23 cellular contexts compared by ENCODE assay signal in the genomic region with DNA sequence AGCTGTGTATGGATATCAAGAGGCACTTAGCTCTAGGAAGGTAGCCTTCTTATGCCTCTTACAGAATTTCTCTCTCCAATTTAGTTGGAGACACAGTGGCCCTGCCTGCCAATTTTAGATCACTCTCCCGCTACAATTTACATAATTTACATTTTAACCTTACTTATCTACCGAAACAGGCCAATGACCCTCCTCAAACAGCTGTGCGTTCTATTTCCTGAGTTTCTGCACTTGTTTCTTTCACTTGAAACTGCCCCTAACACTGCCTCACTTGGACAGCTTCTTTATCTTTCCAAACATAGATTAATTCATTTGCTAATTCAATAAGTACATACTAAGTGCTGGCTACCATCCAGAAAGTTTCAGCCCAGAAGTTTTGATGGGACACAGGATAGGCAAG. TPM values are rescaled to one million over a fixed set of nuclear protein-coding genes. Genes with fewer than 3 reads are reported as not detected.
DNase-seq lines count a peak whose midpoint lies in the region; ATAC-seq and TF ChIP-seq lines count a peak whose summit lies in the region.
"Had no signal": no experiment of that assay in that cellular context is flagged by ENCODE, and none has a peak within 500 bp of the region (broad histone marks: within the 10 kb centered on the region; RNA-seq: fewer than 3 reads in every experiment).

No MANE protein-coding gene starts in this region.

- ATAC-seq in GM18909 (IDR thresholded peaks at IDR 0.05; ENCODE audit: poor library complexity, unreplicated experiment): peak; percentile 43
- ATAC-seq in GM21526 (IDR thresholded peaks at IDR 0.05; ENCODE audit: low FRiP score, unreplicated experiment): peak; percentile 42
- peak; percentile 49 for ATAC-seq in HG03354 (IDR thresholded peaks at IDR 0.05; ENCODE audit: poor library complexity, severe bottlenecking, unreplicated experiment)
- no peak for ATAC-seq in lower lobe of right lung
- ATAC-seq: naive thymus-derived CD8-positive, alpha-beta T cell; right lobe of liver; stimulated activated naive CD8-positive, alpha-beta T cell treated with anti-CD3 and anti-CD28 coated beads, Interleukin-15, amount 100 ng/mL, for 72 hours had no signal

- DNase-seq in H7: no peak
- DNase-seq in lower lobe of right lung: no peak
- no peak for DNase-seq in cerebellar cortex (ENCODE audit: low spot score)
- no peak for DNase-seq in HuH-7 (ENCODE audit: low spot score)
- DNase-seq: activated CD4-positive, alpha-beta T cell treated with anti-CD3 and anti-CD28 coated beads for 48 hours; activated CD8-positive, alpha-beta memory T cell treated with anti-CD3 and anti-CD28 coated beads for 24 hours; activated T-cell treated with anti-CD3 and anti-CD28 coated beads for 4 hours; CD4-positive, alpha-beta T cell; naive thymus-derived CD8-positive, alpha-beta T cell; NCI-H146; NCI-H446; NCI-H774; right lobe of liver; RPMI8226; spleen; stimulated activated naive CD8-positive, alpha-beta T cell treated with anti-CD3 and anti-CD28 coated beads, Interleukin-15, amount 100 ng/mL, for 72 hours; T-helper 9 cell; uterus had no signal

- H3K4me2 ChIP-seq in BLaER1: peak overlapping the region; percentile 41; the same call in 1 of the 2 replicates

- H3K4me3 ChIP-seq in BLaER1: no peak overlapping the region
- no peak overlapping the region for H3K4me3 ChIP-seq in H7 (ENCODE audit: insufficient read depth, low read depth, low read length)
- no peak overlapping the region for H3K4me3 ChIP-seq in lower lobe of right lung
- H3K4me3 ChIP-seq: right lobe of liver, SJSA1, spleen, uterus had no signal

- TF ChIP-seq CTCF in lower lobe of right lung (IDR thresholded peaks at IDR 0.05): no peak

- H3K27ac ChIP-seq in BLaER1: no peak overlapping the region
- H3K27ac ChIP-seq in lower lobe of right lung: no peak overlapping the region
- H3K27ac ChIP-seq: right lobe of liver, SJSA1, spleen, uterus had no signal

- no peaks in the 10 kb centered on the region for H4K20me1 ChIP-seq in BLaER1

- H3K36me3 ChIP-seq in BLaER1: no peaks in the 10 kb centered on the region
- H3K36me3 ChIP-seq in H7 (replicated peaks; ENCODE audit: control insufficient read depth, insufficient read depth, low read length): no peaks in the 10 kb centered on the region
- H3K36me3 ChIP-seq in lower lobe of right lung: no peaks in the 10 kb centered on the region
- H3K36me3 ChIP-seq: right lobe of liver, SJSA1, spleen, uterus had no signal

- H3K9me3 ChIP-seq in BLaER1: no peaks in the 10 kb centered on the region; the same call in 1 of the 2 replicates
- no peaks in the 10 kb centered on the region for H3K9me3 ChIP-seq in lower lobe of right lung
- H3K9me3 ChIP-seq: right lobe of liver, SJSA1, spleen, uterus had no signal

- intact Hi-C loops in lower lobe of right lung (cut with DNase I): no loop called here

- H3K9ac ChIP-seq in BLaER1: no peak overlapping the region

- H3K27me3 ChIP-seq in BLaER1 (no peaks in the 10 kb centered on the region), H7 (ENCODE audit: control insufficient read depth, insufficient read depth, low read length) (no peaks in the 10 kb centered on the region), lower lobe of right lung (ENCODE audit: low read depth) (no peaks in the 10 kb centered on the region)
- H3K27me3 ChIP-seq: right lobe of liver, uterus had no signal

- H3K4me1 ChIP-seq in BLaER1 (peaks cover 57% of the 10 kb centered on the region), lower lobe of right lung (no peaks in the 10 kb centered on the region)
- H3K4me1 ChIP-seq: right lobe of liver, SJSA1, uterus had no signal

RNA-seq across cellular contexts. Expression of a gene that starts 52.9 kb away (rescaled TPM):
- 109 and 118 TPM in 2 replicates for total RNA-seq in H7 (2014; rRNA removed; shearing (Covaris generic))
- 55.4 TPM for total RNA-seq in lower lobe of right lung

Comparison
In these comparisons a context has a peak if more than half of its experiments do, and no peak if none do; other contexts are left out.
1. ATAC-seq: peak in GM18909 (single experiment), GM21526 (single experiment) and HG03354 (single experiment); none in lower lobe of right lung (0 of 2).